ENCODE assay signal across 10 cellular contexts in genomic region chr16:25143898-25144297, GRCh38. TPM values are rescaled to one million over a fixed set of nuclear protein-coding genes. Genes with fewer than 3 reads are reported as not detected.
DNase-seq lines count a peak whose midpoint lies in the region; ATAC-seq, FAIRE-seq and TF ChIP-seq lines count a peak whose summit lies in the region.
"Had no signal": no experiment of that assay in that cellular context is flagged by ENCODE, and none has a peak within 500 bp of the region (broad histone marks: within the 10 kb centered on the region; RNA-seq: fewer than 3 reads in every experiment).

No MANE protein-coding gene starts in this region.

- H3K36me3 ChIP-seq in astrocyte (ENCODE audit: insufficient read depth, low read length) (peaks cover 12% of the 10 kb centered on the region), kidney epithelial cell (ENCODE audit: control insufficient read depth, insufficient read depth, low read length) (peaks cover 1% of the 10 kb centered on the region), sigmoid colon (peaks cover 0 to 66% (median 11%) of the 10 kb centered on the region in 4 donors), SJCRH30 (peaks cover 5% of the 10 kb centered on the region; the same call in 1 of the 2 replicates)

- no peak overlapping the region for H3K27ac Mint-ChIP-seq in astrocyte (ENCODE audit: unreplicated experiment)
- H3K27ac Mint-ChIP-seq: CD8-positive, alpha-beta T cell had no signal

- peaks cover 7% of the 10 kb centered on the region for H3K27me3 Mint-ChIP-seq in astrocyte (ENCODE audit: low read depth, unreplicated experiment)

- no peak for DNase-seq in AG09309 (ENCODE audit: low read depth)
- DNase-seq in astrocyte (ENCODE audit: low read depth): no peak
- DNase-seq in kidney epithelial cell (ENCODE audit: low read depth): no peak
- DNase-seq in sigmoid colon: no peak
- no peak for DNase-seq in SJCRH30
- DNase-seq: CD8-positive, alpha-beta T cell had no signal

- FAIRE-seq in astrocyte (lab: Jason Lieb, UNC): no peak

- no peaks in the 10 kb centered on the region for H3K9me3 Mint-ChIP-seq in astrocyte (ENCODE audit: unreplicated experiment)
- H3K9me3 Mint-ChIP-seq: CD8-positive, alpha-beta T cell had no signal

- no peak for TF ChIP-seq EP300 in sigmoid colon (IDR thresholded peaks at IDR 0.05)

- peaks cover 2% of the 10 kb centered on the region for H4K20me1 ChIP-seq in astrocyte (ENCODE audit: insufficient read depth, low read length)

- H3K4me3 Mint-ChIP-seq in astrocyte (ENCODE audit: unreplicated experiment): no peak overlapping the region
- H3K4me3 Mint-ChIP-seq: CD8-positive, alpha-beta T cell had no signal

- ATAC-seq in GM21367 (IDR thresholded peaks at IDR 0.05; ENCODE audit: unreplicated experiment) (no peak), GM18861 (IDR thresholded peaks at IDR 0.05; ENCODE audit: unreplicated experiment) (no peak)
- ATAC-seq: CD8-positive, alpha-beta T cell had no signal

- intact Hi-C loops in sigmoid colon (cut with DNase I): no loop called here

- no peak overlapping the region for H3K4me2 ChIP-seq in astrocyte (ENCODE audit: low read length)

- H3K4me3 ChIP-seq in AG09309 (ENCODE audit: control insufficient read depth, low read depth, low read length) (no peak overlapping the region), GM12875 (ENCODE audit: low read depth, low read length) (no peak overlapping the region), astrocyte (ENCODE audit: insufficient read depth, low read depth, low read length) (no peak overlapping the region), kidney epithelial cell (ENCODE audit: low read depth, low read length) (no peak overlapping the region), sigmoid colon (no peak overlapping the region), SJCRH30 (no peak overlapping the region)
- H3K4me3 ChIP-seq: lung had no signal

- H3K4me1 ChIP-seq in astrocyte (ENCODE audit: insufficient read depth, low read length) (no peaks in the 10 kb centered on the region), sigmoid colon (peaks cover 0 to 26% (median 25%) of the 10 kb centered on the region in 4 donors), SJCRH30 (no peaks in the 10 kb centered on the region)

- H2AFZ ChIP-seq in astrocyte (ENCODE audit: low read depth, low read length): no peak overlapping the region

- H3K9ac ChIP-seq in astrocyte (ENCODE audit: low read length): no peak overlapping the region

- TF ChIP-seq POLR2A in sigmoid colon (IDR thresholded peaks at IDR 0.05): no peak

- TF ChIP-seq CTCF in AG09309 (IDR thresholded peaks at IDR 0.05; ENCODE audit: control insufficient read depth, insufficient read depth, low read depth, low read length, missing control alignments) (peak; percentile 26), GM12875 (IDR thresholded peaks at IDR 0.05; ENCODE audit: borderline replicate concordance, insufficient read depth, low read depth, low read length) (peak; percentile 20; the same call in 1 of the 2 replicates), astrocyte (IDR thresholded peaks at IDR 0.05; ENCODE audit: insufficient read depth, low read depth, low read length) (peak; percentile 27), kidney epithelial cell (IDR thresholded peaks at IDR 0.05; ENCODE audit: insufficient read depth, low read length, poor library complexity, severe bottlenecking) (peak; percentile 20), sigmoid colon (IDR thresholded peaks at IDR 0.05) (no peak)

- H3K27me3 ChIP-seq in astrocyte (ENCODE audit: insufficient read depth, low read length): no peaks in the 10 kb centered on the region
- H3K27me3 ChIP-seq in kidney epithelial cell (ENCODE audit: control insufficient read depth, insufficient read depth, low read length): no peaks in the 10 kb centered on the region
- H3K27me3 ChIP-seq in sigmoid colon: no peaks in the 10 kb centered on the region
- no peaks in the 10 kb centered on the region for H3K27me3 ChIP-seq in SJCRH30

- no peaks in the 10 kb centered on the region for H3K79me2 ChIP-seq in astrocyte (ENCODE audit: insufficient read depth, low read length)

- peaks cover 6% of the 10 kb centered on the region for H3K4me1 Mint-ChIP-seq in astrocyte (ENCODE audit: low read depth, unreplicated experiment)

- H3K27ac ChIP-seq in astrocyte (ENCODE audit: low read depth, low read length) (no peak overlapping the region), sigmoid colon (no peak overlapping the region), SJCRH30 (no peak overlapping the region)

- H3K9me3 ChIP-seq in astrocyte (ENCODE audit: insufficient read depth, low read depth, low read length): no peaks in the 10 kb centered on the region
- H3K9me3 ChIP-seq in sigmoid colon: no peaks in the 10 kb centered on the region
- H3K9me3 ChIP-seq in SJCRH30 (replicated peaks): no peaks in the 10 kb centered on the region

- H3K36me3 Mint-ChIP-seq in astrocyte (ENCODE audit: low read depth, unreplicated experiment): peaks cover 31% of the 10 kb centered on the region

- 19 to 70% methylated on average over 2 of the region's 2 CpGs for WGBS in sigmoid colon, 2 donors

RNA-seq across cellular contexts. Expression of gene LCMT1, which starts 32.4 kb away (rescaled TPM):
- total RNA-seq in astrocyte (46.9 and 52.1 TPM in 2 replicates), kidney epithelial cell (55.2 and 69.6 TPM in 2 replicates), sigmoid colon (10 to 100 TPM; 27.0 to 50.0 (median 36.2) TPM)
- 10 to 100 TPM; 37.3 to 61.5 (median 52.3) TPM for polyA plus RNA-seq in sigmoid colon
- total RNA-seq in SJCRH30 (2014; rRNA removed; shearing (Covaris generic)): 31.7 and 34.7 TPM in 2 replicates

Comparison
In these comparisons a context has a peak if more than half of its experiments do, and no peak if none do; other contexts are left out.
1. CTCF ChIP-seq: peak in AG09309 (single experiment), GM12875 (single experiment), astrocyte (single experiment) and kidney epithelial cell (single experiment); none in sigmoid colon (0 of 4).